ENCODE assay signal across 1 cellular context in the genomic region with DNA sequence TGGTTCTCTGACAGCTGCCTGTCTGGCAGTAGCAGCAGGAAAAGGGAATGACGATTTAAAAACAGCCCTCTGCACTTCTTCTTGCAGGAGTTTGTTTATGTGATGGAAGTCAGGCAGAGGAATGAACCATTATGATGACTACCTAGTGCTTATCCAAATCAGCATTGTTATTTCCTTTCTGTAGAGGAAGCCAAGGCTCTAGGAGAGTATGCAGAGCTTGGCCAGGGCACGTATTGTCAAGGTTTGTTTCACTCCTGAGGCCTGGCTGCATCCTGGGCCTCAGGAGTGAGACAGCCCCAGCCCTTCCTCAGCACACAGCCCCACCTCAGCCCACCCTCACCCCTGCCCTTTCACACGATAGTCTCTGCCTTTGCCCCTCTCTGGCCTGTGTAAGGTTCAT.
TF ChIP-seq lines count a peak whose summit lies in the region.

No MANE protein-coding gene starts in this region.

TF ChIP-seq in endothelial cell of umbilical vein, 7 proteins besides CTCF, POLR2A, EP300 and RAD21 (continued from another document):
- TF ChIP-seq, protein P1, sequence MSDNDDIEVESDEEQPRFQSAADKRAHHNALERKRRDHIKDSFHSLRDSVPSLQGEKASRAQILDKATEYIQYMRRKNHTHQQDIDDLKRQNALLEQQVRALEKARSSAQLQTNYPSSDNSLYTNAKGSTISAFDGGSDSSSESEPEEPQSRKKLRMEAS (IDR thresholded peaks at IDR 0.05; ENCODE audit: insufficient read depth, insufficient read length): no peak
- no peak for TF ChIP-seq JUN (IDR thresholded peaks at IDR 0.05; ENCODE audit: borderline replicate concordance, insufficient read depth, insufficient read length, low read depth)
- TF ChIP-seq GATA2 (IDR thresholded peaks at IDR 0.05; ENCODE audit: insufficient read depth, insufficient read length, low read depth, low read length): no peak
- no peak for TF ChIP-seq EZH2 (IDR thresholded peaks at IDR 0.05; ENCODE audit: borderline replicate concordance, low read depth, low read length, severe bottlenecking)
TF ChIP-seq in endothelial cell of umbilical vein: peak in this region for 2.
